1 cellular context compared by ENCODE assay signal in genomic region chr11:65182258-65183170, GRCh38.
TF ChIP-seq lines count a peak whose summit lies in the region.

No MANE protein-coding gene starts in this region.

TF ChIP-seq in HEK293, 187 proteins besides CTCF, POLR2A, EP300 and RAD21 (continued from another document):
- TF ChIP-seq PRDM6 (tag by site-specific recombination; IDR thresholded peaks at IDR 0.05): no peak
- TF ChIP-seq ZNF837 (tag by site-specific recombination; IDR thresholded peaks at IDR 0.05): no peak
- TF ChIP-seq ZNF362 (tag by site-specific recombination; IDR thresholded peaks at IDR 0.05): no peak
- no peak for TF ChIP-seq ZBTB26 (tag by site-specific recombination; optimal IDR thresholded peaks at IDR 0.05)
- TF ChIP-seq ZNF138 (tag by site-specific recombination; IDR thresholded peaks at IDR 0.05; ENCODE audit: borderline replicate concordance): no peak
